ENCODE assay signal across 3 cellular contexts in genomic region chr5:76718880-76719279, GRCh38.
TF ChIP-seq lines count a peak whose summit lies in the region.

No MANE protein-coding gene starts in this region.

TF ChIP-seq in SK-N-SH treated with all-trans-retinoic acid at 6 μM for 48 hours, 23 proteins besides CTCF, POLR2A, EP300 and RAD21:
- TF ChIP-seq, protein P1, sequence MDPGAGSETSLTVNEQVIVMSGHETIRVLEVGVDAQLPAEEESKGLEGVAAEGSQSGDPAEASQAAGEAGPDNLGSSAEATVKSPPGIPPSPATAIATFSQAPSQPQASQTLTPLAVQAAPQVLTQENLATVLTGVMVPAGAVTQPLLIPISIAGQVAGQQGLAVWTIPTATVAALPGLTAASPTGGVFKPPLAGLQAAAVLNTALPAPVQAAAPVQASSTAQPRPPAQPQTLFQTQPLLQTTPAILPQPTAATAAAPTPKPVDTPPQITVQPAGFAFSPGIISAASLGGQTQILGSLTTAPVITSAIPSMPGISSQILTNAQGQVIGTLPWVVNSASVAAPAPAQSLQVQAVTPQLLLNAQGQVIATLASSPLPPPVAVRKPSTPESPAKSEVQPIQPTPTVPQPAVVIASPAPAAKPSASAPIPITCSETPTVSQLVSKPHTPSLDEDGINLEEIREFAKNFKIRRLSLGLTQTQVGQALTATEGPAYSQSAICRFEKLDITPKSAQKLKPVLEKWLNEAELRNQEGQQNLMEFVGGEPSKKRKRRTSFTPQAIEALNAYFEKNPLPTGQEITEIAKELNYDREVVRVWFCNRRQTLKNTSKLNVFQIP (CRISPR knock-in tag; IDR thresholded peaks at IDR 0.05; ENCODE audit: borderline replicate concordance, low read depth) = no peak
- TF ChIP-seq CSDC2 (CRISPR knock-in tag; IDR thresholded peaks at IDR 0.05) = 0 out of 2 replicates have a peak, but pooled peaks have one; percentile 13

TF ChIP-seq in endothelial cell of umbilical vein, 7 proteins besides CTCF, POLR2A, EP300 and RAD21:
- TF ChIP-seq MYC (IDR thresholded peaks at IDR 0.05; ENCODE audit: low read depth, low read length) (no peak), POLR2AphosphoS5 (IDR thresholded peaks at IDR 0.05; ENCODE audit: insufficient read depth, low read depth, low read length) (no peak), GATA2 (IDR thresholded peaks at IDR 0.05; ENCODE audit: insufficient read depth, insufficient read length, low read depth, low read length) (no peak), MAX (IDR thresholded peaks at IDR 0.05; ENCODE audit: insufficient read depth, insufficient read length) (no peak), EZH2 (IDR thresholded peaks at IDR 0.05; ENCODE audit: borderline replicate concordance, low read depth, low read length, severe bottlenecking) (no peak), JUN (IDR thresholded peaks at IDR 0.05; ENCODE audit: borderline replicate concordance, insufficient read depth, insufficient read length, low read depth) (no peak), FOS (IDR thresholded peaks at IDR 0.05; ENCODE audit: borderline replicate concordance, insufficient read depth, low read length) (no peak)
TF ChIP-seq in endothelial cell of umbilical vein: peak in this region for 0.

TF ChIP-seq in neural cell, 6 proteins besides CTCF, POLR2A, EP300 and RAD21:
- TF ChIP-seq REST (IDR thresholded peaks at IDR 0.05; ENCODE audit: borderline replicate concordance) = no peak
- no peak for TF ChIP-seq MXI1 (conservative IDR thresholded peaks at IDR 0.05; ENCODE audit: poor library complexity, severe bottlenecking)
- TF ChIP-seq EZH2 (IDR thresholded peaks at IDR 0.05; ENCODE audit: borderline replicate concordance, insufficient read depth, low read length, poor library complexity, severe bottlenecking) = no peak
- TF ChIP-seq SMC3 (conservative IDR thresholded peaks at IDR 0.05; ENCODE audit: poor library complexity) = no peak
- no peak for TF ChIP-seq POLR2AphosphoS5 (IDR thresholded peaks at IDR 0.05)
- no peak for TF ChIP-seq TAF1 (IDR thresholded peaks at IDR 0.05; ENCODE audit: low read depth)
TF ChIP-seq in neural cell: peak in this region for 0.
